In genomic region chr7:134770676-134771075, GRCh38 we compare ENCODE assay signal across 17 cellular contexts.
"Had no signal": no experiment of that assay in that cellular context is flagged by ENCODE, and none has a peak within 500 bp of the region (broad histone marks: within the 10 kb centered on the region; RNA-seq: fewer than 3 reads in every experiment).

No MANE protein-coding gene starts in this region.

- H3K36me3 ChIP-seq: esophagus squamous epithelium, tibial nerve had no signal

- ATAC-seq: activated naive CD8-positive, alpha-beta T cell treated with anti-CD3 and anti-CD28 coated beads, Interleukin-2, amount 50 U/mL, for 24 hours; activated T-helper 17 cell treated with anti-CD3 and anti-CD28 coated beads, Interleukin-2, amount 50 U/mL, for 72 hours; left ventricle myocardium superior had no signal

- H3K27me3 ChIP-seq: esophagus squamous epithelium, tibial nerve had no signal

- H3K4me3 ChIP-seq: esophagus squamous epithelium, tibial nerve had no signal

- DNase-seq: activated CD4-positive, alpha-beta T cell treated with anti-CD3 and anti-CD28 coated beads for 1 hour; activated CD4-positive, alpha-beta T cell treated with anti-CD3 and anti-CD28 coated beads, Interleukin-2, amount 50 U/mL, for 48 hours; activated naive CD4-positive, alpha-beta T cell treated with Interleukin-2 at 50 U/mL for 16 hours; activated naive CD8-positive, alpha-beta T cell treated with anti-CD3 and anti-CD28 coated beads, Interleukin-2, amount 50 U/mL, for 24 hours; aorta; cortex of kidney; effector CD4-positive, alpha-beta T cell; esophagus squamous epithelium; hippocampal formation; left ventricle myocardium superior; mesendoderm; nucleus accumbens; posterior cingulate gyrus; retina had no signal

- H3K27ac ChIP-seq: esophagus squamous epithelium, VCaP had no signal

- H3K9me3 ChIP-seq: esophagus squamous epithelium, tibial nerve had no signal
